In the genomic region with DNA sequence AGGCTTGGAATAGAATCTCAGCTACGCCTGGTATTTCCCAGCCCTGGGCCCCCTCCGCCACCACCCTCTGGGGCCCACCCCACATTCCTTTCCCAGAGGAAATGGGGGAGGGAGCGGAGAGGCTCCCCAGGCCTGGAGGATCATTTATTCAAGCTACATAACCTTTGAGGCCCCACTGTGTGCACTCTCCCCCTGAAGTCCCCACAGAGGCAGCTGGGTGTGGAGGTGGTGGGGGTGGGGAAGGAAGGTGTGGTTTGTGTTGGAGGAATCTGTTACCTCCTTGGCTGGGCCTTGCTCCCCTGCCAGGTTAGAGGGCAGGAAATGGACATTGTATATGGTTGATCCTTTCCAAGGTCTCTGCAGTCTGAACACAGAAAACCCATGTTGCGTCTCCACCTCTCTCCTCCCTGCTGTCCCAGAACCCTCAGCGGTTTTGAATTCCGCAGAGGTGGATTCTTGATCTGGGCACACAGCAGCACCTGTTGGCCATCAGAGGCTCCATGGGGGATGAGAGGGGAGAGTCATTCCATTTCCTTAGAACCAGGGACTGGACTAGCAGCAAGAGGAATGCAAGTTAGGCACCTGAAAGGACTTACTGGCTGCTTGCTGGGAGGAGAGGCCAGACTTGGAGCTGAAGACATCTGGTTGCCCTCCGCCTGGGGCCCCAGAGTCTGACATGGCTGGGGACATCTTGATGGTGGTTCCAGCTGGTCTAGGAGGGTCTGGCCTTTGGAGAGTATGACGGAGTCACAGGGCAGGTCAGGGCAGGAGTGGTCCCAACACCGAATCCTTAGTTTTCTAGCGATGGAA, we compare ENCODE assay signal across 1 cellular context.
TF ChIP-seq lines count a peak whose summit lies in the region.

No MANE protein-coding gene starts in this region.

TF ChIP-seq in GM12878, 131 proteins besides CTCF, POLR2A, EP300 and RAD21 (continued from another document):
- no peak for TF ChIP-seq ZNF207 (IDR thresholded peaks at IDR 0.05; ENCODE audit: borderline replicate concordance)
- TF ChIP-seq, protein P1, sequence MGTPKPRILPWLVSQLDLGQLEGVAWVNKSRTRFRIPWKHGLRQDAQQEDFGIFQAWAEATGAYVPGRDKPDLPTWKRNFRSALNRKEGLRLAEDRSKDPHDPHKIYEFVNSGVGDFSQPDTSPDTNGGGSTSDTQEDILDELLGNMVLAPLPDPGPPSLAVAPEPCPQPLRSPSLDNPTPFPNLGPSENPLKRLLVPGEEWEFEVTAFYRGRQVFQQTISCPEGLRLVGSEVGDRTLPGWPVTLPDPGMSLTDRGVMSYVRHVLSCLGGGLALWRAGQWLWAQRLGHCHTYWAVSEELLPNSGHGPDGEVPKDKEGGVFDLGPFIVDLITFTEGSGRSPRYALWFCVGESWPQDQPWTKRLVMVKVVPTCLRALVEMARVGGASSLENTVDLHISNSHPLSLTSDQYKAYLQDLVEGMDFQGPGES (IDR thresholded peaks at IDR 0.05): no peak
TF ChIP-seq in GM12878: peak in this region for 0.
